In the genomic region with DNA sequence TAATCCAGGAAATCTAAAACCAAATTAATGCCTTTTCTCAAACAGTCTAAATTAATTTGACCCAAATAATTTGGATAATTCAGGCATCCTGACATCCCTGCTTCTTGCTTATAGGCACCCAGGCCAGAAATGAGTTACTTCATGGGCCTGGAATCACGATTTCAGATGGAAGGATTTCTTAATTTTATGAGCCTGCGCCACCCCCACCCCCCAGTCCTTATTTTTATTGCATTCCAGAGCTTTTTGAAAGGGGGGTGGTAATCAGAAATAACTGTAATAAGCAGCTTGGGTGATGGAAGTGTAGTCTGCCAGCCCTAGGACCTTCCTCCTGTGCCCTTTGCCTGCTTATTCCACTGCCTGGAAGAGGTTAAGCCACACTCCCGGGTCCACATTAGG, we compare ENCODE assay signal across 1 cellular context.
TF ChIP-seq lines count a peak whose summit lies in the region.

No MANE protein-coding gene starts in this region.

TF ChIP-seq in GM12891, 5 proteins besides CTCF, POLR2A, EP300 and RAD21 (continued from another document):
- TF ChIP-seq POU2F2 (IDR thresholded peaks at IDR 0.05; ENCODE audit: low read depth, low read length), result no peak
- TF ChIP-seq TAF1 (IDR thresholded peaks at IDR 0.05; ENCODE audit: low read depth, low read length), result no peak
